Comparison of ENCODE assay signal across 27 cellular contexts in the genomic region with DNA sequence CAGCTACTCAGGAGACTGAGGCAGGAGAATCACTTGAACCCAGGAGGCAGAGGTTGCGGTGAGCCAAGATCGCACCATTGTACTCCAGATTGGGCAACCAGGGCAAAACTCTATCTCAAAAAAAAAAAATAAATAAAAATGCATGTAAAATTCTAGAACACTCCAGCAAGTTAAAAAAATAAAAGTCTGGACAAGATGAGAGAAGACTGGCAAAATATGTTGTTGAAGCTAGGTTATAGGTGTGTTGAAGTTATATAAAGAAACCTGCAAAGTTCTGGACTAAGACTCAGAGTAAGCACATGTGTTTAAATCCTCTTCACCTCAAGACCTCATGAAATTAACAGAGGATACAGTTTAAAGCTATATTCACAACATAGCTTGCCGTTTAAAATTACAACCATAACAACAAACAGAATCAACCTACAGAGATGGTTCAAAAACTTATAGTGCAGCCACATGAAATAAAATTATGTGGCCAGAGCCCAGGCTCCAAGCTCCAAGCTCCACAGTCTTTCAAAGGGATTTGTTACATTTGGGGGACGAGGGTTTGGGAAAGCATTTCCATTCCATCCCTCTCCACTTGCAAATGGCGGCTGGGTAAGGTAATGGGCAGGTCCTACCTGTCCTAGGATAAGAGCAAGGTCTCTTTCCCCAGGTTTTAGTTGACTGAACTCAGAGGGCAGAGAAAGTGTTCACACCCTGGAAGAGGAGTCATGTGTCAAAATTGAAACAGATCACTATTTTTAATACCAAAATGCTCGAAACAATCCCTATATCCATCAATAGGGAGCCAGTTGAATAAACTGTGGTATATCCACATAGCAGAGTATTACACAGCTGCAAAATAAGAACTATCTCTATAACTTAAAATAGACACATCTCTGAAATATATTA.
"Had no signal": no experiment of that assay in that cellular context is flagged by ENCODE, and none has a peak within 500 bp of the region (broad histone marks: within the 10 kb centered on the region; RNA-seq: fewer than 3 reads in every experiment).

No MANE protein-coding gene starts in this region.

- DNase-seq: activated effector memory CD4-positive, alpha-beta T cell treated with anti-CD3 and anti-CD28 coated beads, Interleukin-2, amount 50 U/mL, for 16 hours; activated effector memory CD4-positive, alpha-beta T cell treated with Interleukin-2 at 50 U/mL for 16 hours; activated gamma-delta T cell; activated gamma-delta T cell treated with Interleukin-2 at 50 U/mL for 16 hours; activated naive CD4-positive, alpha-beta T cell; activated naive CD4-positive, alpha-beta T cell treated with anti-CD3 and anti-CD28 coated beads for 36 hours; activated naive CD4-positive, alpha-beta T cell treated with anti-CD3 and anti-CD28 coated beads, Interleukin-2, amount 10 ng/mL, durations not matched to agents 7 days and 5 days; activated naive CD4-positive, alpha-beta T cell treated with anti-CD3 and anti-CD28 coated beads, Interleukin-2, amount 50 U/mL, for 16 hours; activated naive CD4-positive, alpha-beta T cell treated with Interleukin-2 at 50 U/mL for 16 hours; activated naive CD8-positive, alpha-beta T cell treated with anti-CD3 and anti-CD28 coated beads for 36 hours; activated naive CD8-positive, alpha-beta T cell treated with anti-CD3 and anti-CD28 coated beads, Interleukin-2, amount 10 ng/mL, durations not matched to agents 7 days and 5 days; activated naive CD8-positive, alpha-beta T cell treated with anti-CD3 and anti-CD28 coated beads, Interleukin-2, amount 50 U/mL, for 24 hours; activated T-cell treated with anti-CD3 and anti-CD28 coated beads, Interleukin-2, amount 50 U/mL, for 1 hour; activated T-cell treated with anti-CD3 and anti-CD28 coated beads, Interleukin-2, amount 50 U/mL, for 24 hours; activated T-cell treated with anti-CD3 and anti-CD28 coated beads, Interleukin-2, amount 50 U/mL, for 4 hours; activated T-cell treated with anti-CD3 and anti-CD28 coated beads, Interleukin-2, amount 50 U/mL, for 48 hours; activated T-cell treated with anti-CD3 and anti-CD28 coated beads, Interleukin-2, amount 50 U/mL, for 72 hours; adrenal gland; amniotic stem cell; amygdala; anterior cingulate cortex; aorta; body of pancreas; brain microvascular endothelial cell; caudate nucleus; central memory CD4-positive, alpha-beta T cell; cerebellar nuclear complex had no signal
